17 cellular contexts compared by ENCODE assay signal in genomic region chr4:164023214-164023613, GRCh38.
DNase-seq lines count a peak whose midpoint lies in the region; ATAC-seq and TF ChIP-seq lines count a peak whose summit lies in the region.
"Had no signal": no experiment of that assay in that cellular context is flagged by ENCODE, and none has a peak within 500 bp of the region (broad histone marks: within the 10 kb centered on the region; RNA-seq: fewer than 3 reads in every experiment).

No MANE protein-coding gene starts in this region.

- DNase-seq in GM13977 (ENCODE audit: low spot score) (no peak), kidney epithelial cell (ENCODE audit: low read depth) (no peak), gastrocnemius medialis (no peak), sciatic nerve (ENCODE audit: low spot score) (no peak), NOMO-1 (lab: John Stamatoyannopoulos, UW; ENCODE audit: unreplicated experiment in 2 of 2) (no peak), suprapubic skin (ENCODE audit: low spot score in 2 of 2) (no peak)
- DNase-seq: activated gamma-delta T cell treated with Interleukin-2 at 50 U/mL for 16 hours; DND-41; esophagus squamous epithelium; left colon; NCI-H146; psoas muscle; stimulated activated CD4-positive, alpha-beta T cell treated with anti-CD3 and anti-CD28 coated beads, Interleukin-15, amount 100 ng/mL, for 24 hours had no signal

- in situ Hi-C loops in GM13977 (cut with MboI; ENCODE audit: low pct_unique_long_range_greater_than_20kb, low sequenced_read_pairs, unreplicated experiment), result loop anchor here (25.0 kb wide), 1 partner anchor 336 kb away; no protein-coding TSS in a partner anchor
- in situ Hi-C loops in gastrocnemius medialis (cut with MboI; ENCODE audit: low sequenced_read_pairs in 4 of 4), result no loop called here

- peak; percentile 47 for ATAC-seq in GM21723 (IDR thresholded peaks at IDR 0.05; ENCODE audit: unreplicated experiment)
- ATAC-seq in gastrocnemius medialis, result no peak
- ATAC-seq in sciatic nerve, result no peak
- ATAC-seq: left colon, psoas muscle had no signal

- H3K4me3 ChIP-seq in OCI-LY3 (ENCODE audit: low read length), result no peak overlapping the region
- H3K4me3 ChIP-seq in kidney epithelial cell (ENCODE audit: low read depth, low read length), result no peak overlapping the region
- H3K4me3 ChIP-seq in gastrocnemius medialis, result no peak overlapping the region
- no peak overlapping the region for H3K4me3 ChIP-seq in suprapubic skin
- H3K4me3 ChIP-seq: esophagus squamous epithelium, hepatocyte, psoas muscle had no signal

- H3K27me3 ChIP-seq in OCI-LY3 (ENCODE audit: low read depth, low read length) (no peaks in the 10 kb centered on the region), kidney epithelial cell (ENCODE audit: control insufficient read depth, insufficient read depth, low read length) (no peaks in the 10 kb centered on the region), gastrocnemius medialis (no peaks in the 10 kb centered on the region), suprapubic skin (no peaks in the 10 kb centered on the region)
- H3K27me3 ChIP-seq: esophagus squamous epithelium, hepatocyte had no signal

- H2AFZ ChIP-seq in OCI-LY3 (ENCODE audit: low read depth, low read length), result no peak overlapping the region
- H2AFZ ChIP-seq: hepatocyte had no signal

- H3K9ac ChIP-seq in OCI-LY3 (ENCODE audit: low read length), result no peak overlapping the region

- no peak for TF ChIP-seq EP300 in suprapubic skin (IDR thresholded peaks at IDR 0.05)

- H3K27ac ChIP-seq in OCI-LY3 (ENCODE audit: low read length) (no peak overlapping the region), gastrocnemius medialis (no peak overlapping the region), suprapubic skin (no peak overlapping the region)
- H3K27ac ChIP-seq: esophagus squamous epithelium, hepatocyte, HL-60, psoas muscle had no signal

- peaks cover 14% of the 10 kb centered on the region for H3K36me3 ChIP-seq in OCI-LY3 (replicated peaks; ENCODE audit: low read depth, low read length)
- H3K36me3 ChIP-seq in kidney epithelial cell (ENCODE audit: control insufficient read depth, insufficient read depth, low read length), result no peaks in the 10 kb centered on the region
- H3K36me3 ChIP-seq in gastrocnemius medialis, result no peaks in the 10 kb centered on the region
- no peaks in the 10 kb centered on the region for H3K36me3 ChIP-seq in suprapubic skin
- H3K36me3 ChIP-seq: esophagus squamous epithelium had no signal

- intact Hi-C loops in gastrocnemius medialis (cut with DNase I; ENCODE audit: low total_unique reads) (no loop called here), sciatic nerve (cut with DNase I) (no loop called here)

- H3K4me2 ChIP-seq in OCI-LY3 (ENCODE audit: low read length), result no peak overlapping the region
- H3K4me2 ChIP-seq: hepatocyte had no signal

- peak; percentile 26 for TF ChIP-seq CTCF in GM13977 (IDR thresholded peaks at IDR 0.05; ENCODE audit: extremely low read depth, insufficient read depth, missing control alignments)
- peak; percentile 19; the same call in 1 of the 2 replicates for TF ChIP-seq CTCF in OCI-LY3 (IDR thresholded peaks at IDR 0.05; ENCODE audit: low read depth, low read length)
- TF ChIP-seq CTCF in kidney epithelial cell (IDR thresholded peaks at IDR 0.05; ENCODE audit: insufficient read depth, low read length, poor library complexity, severe bottlenecking), result peak; percentile 16
- no peak for TF ChIP-seq CTCF in gastrocnemius medialis (IDR thresholded peaks at IDR 0.05 in 4 of 5, conservative IDR thresholded peaks at IDR 0.05 in 1 of 5)
- no peak for TF ChIP-seq CTCF in suprapubic skin (IDR thresholded peaks at IDR 0.05)

- H3K79me2 ChIP-seq in OCI-LY3 (ENCODE audit: low read length), result no peaks in the 10 kb centered on the region
- H3K79me2 ChIP-seq: hepatocyte had no signal

- TF ChIP-seq POLR2A in gastrocnemius medialis (IDR thresholded peaks at IDR 0.05), result no peak
- no peak for TF ChIP-seq POLR2A in suprapubic skin (IDR thresholded peaks at IDR 0.05)

- H4K20me1 ChIP-seq in OCI-LY3 (ENCODE audit: insufficient read depth, low read length), result no peaks in the 10 kb centered on the region

- H3K4me1 ChIP-seq in OCI-LY3 (ENCODE audit: low read length) (no peaks in the 10 kb centered on the region), gastrocnemius medialis (no peaks in the 10 kb centered on the region), suprapubic skin (no peaks in the 10 kb centered on the region)
- H3K4me1 ChIP-seq: esophagus squamous epithelium, psoas muscle had no signal

- H3K9me3 ChIP-seq in OCI-LY3 (ENCODE audit: insufficient read depth, low read length), result peaks cover 18% of the 10 kb centered on the region; the same call in 1 of the 2 replicates
- H3K9me3 ChIP-seq in gastrocnemius medialis, result no peaks in the 10 kb centered on the region
- peaks cover 7% of the 10 kb centered on the region for H3K9me3 ChIP-seq in suprapubic skin
- H3K9me3 ChIP-seq: esophagus squamous epithelium, psoas muscle had no signal

Comparison
In these comparisons a context has a peak if more than half of its experiments do, and no peak if none do; other contexts are left out.
1. CTCF ChIP-seq: peak in GM13977 (single experiment), OCI-LY3 (single experiment) and kidney epithelial cell (single experiment); none in gastrocnemius medialis (0 of 5) and suprapubic skin (0 of 2).